25 cellular contexts compared by ENCODE assay signal in the genomic region with DNA sequence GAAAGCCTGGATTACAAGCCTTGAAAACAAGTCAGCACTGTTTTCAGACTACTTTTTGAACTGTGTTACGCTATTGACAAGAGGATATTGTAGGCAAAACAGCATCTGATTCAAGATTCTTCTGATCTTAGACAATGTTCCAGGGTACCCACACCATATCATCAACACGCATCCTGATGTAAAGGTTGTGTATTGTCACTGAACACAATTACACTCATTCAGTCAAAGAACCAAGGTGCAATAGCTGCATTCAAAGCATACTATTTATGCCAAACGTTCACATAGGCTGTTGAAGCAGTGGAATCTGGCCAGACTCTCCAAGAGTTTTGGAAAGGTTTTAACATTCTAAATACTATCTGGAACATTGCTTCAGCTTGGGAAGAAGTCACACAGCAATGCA.
"Had no signal": no experiment of that assay in that cellular context is flagged by ENCODE, and none has a peak within 500 bp of the region (broad histone marks: within the 10 kb centered on the region; RNA-seq: fewer than 3 reads in every experiment).

No MANE protein-coding gene starts in this region.

- H3K36me3 Mint-ChIP-seq: immature natural killer cell; natural killer cell treated with Interleukin-12 subunit alpha and Interleukin-12 subunit beta and Interleukin-15 and Interleukin-18, amount 100 ng/mL, for 72 hours; neural progenitor cell; stimulated activated effector memory CD8-positive, alpha-beta T cell treated with anti-CD3 and anti-CD28 coated beads, Interleukin-12 subunit alpha, Interleukin-12 subunit beta, amount 100 ng/mL, for 72 hours had no signal

- H3K27ac Mint-ChIP-seq: immature natural killer cell; natural killer cell treated with Interleukin-12 subunit alpha and Interleukin-12 subunit beta and Interleukin-15 and Interleukin-18, amount 100 ng/mL, for 72 hours; neural progenitor cell; progenitor cell of endocrine pancreas; stimulated activated effector memory CD8-positive, alpha-beta T cell treated with anti-CD3 and anti-CD28 coated beads, Interleukin-12 subunit alpha, Interleukin-12 subunit beta, amount 100 ng/mL, for 72 hours had no signal

- H3K4me3 Mint-ChIP-seq: immature natural killer cell; natural killer cell treated with Interleukin-12 subunit alpha and Interleukin-12 subunit beta and Interleukin-15 and Interleukin-18, amount 100 ng/mL, for 72 hours; neural progenitor cell; stimulated activated effector memory CD8-positive, alpha-beta T cell treated with anti-CD3 and anti-CD28 coated beads, Interleukin-12 subunit alpha, Interleukin-12 subunit beta, amount 100 ng/mL, for 72 hours; stimulated activated naive CD8-positive, alpha-beta T cell treated with anti-CD3 and anti-CD28 coated beads, Interleukin-15, Interleukin-2, amounts not matched to agents 100 ng/mL and 50 ng/mL, for 24 hours had no signal

- H3K4me2 ChIP-seq: neural progenitor cell, smooth muscle cell had no signal

- H3K27ac ChIP-seq: gastrocnemius medialis, heart right ventricle, left ventricle myocardium inferior, lower lobe of right lung, neural progenitor cell, ovary, testis, upper lobe of right lung had no signal

- H3K4me1 ChIP-seq: gastrocnemius medialis, heart right ventricle, left ventricle myocardium inferior, lower lobe of right lung, neural progenitor cell, testis, upper lobe of right lung had no signal

- H3K36me3 ChIP-seq: gastrocnemius medialis, heart right ventricle, left ventricle myocardium inferior, lower lobe of right lung, neural progenitor cell, ovary, tibial nerve, upper lobe of right lung had no signal

- H3K27me3 ChIP-seq: gastrocnemius medialis, neural progenitor cell, ovary, testis, tibial nerve, upper lobe of right lung had no signal

- DNase-seq: effector memory CD4-positive, alpha-beta T cell; gastrocnemius medialis; heart right ventricle; immature natural killer cell; kidney; left cardiac atrium; left ventricle myocardium inferior; lower lobe of right lung; mesenchymal stem cell; midbrain; nucleus accumbens; ovary; right cardiac atrium; stimulated activated CD4-positive, alpha-beta T cell treated with anti-CD3 and anti-CD28 coated beads, Interleukin-2, amount 100 ng/mL, for 48 hours; stimulated activated CD8-positive, alpha-beta memory T cell treated with anti-CD3 and anti-CD28 coated beads, Interleukin-4, amount 100 ng/mL, for 48 hours; testis; upper lobe of right lung had no signal

- H3K4me1 Mint-ChIP-seq: immature natural killer cell; neural progenitor cell; stimulated activated effector memory CD8-positive, alpha-beta T cell treated with anti-CD3 and anti-CD28 coated beads, Interleukin-12 subunit alpha, Interleukin-12 subunit beta, amount 100 ng/mL, for 72 hours had no signal

- H3K9ac ChIP-seq: neural progenitor cell had no signal

- H2AFZ ChIP-seq: neural progenitor cell had no signal

- H3K9me3 Mint-ChIP-seq: immature natural killer cell; natural killer cell treated with Interleukin-12 subunit alpha and Interleukin-12 subunit beta and Interleukin-15 and Interleukin-18, amount 100 ng/mL, for 72 hours; neural progenitor cell; stimulated activated effector memory CD8-positive, alpha-beta T cell treated with anti-CD3 and anti-CD28 coated beads, Interleukin-12 subunit alpha, Interleukin-12 subunit beta, amount 100 ng/mL, for 72 hours; stimulated activated naive CD8-positive, alpha-beta T cell treated with anti-CD3 and anti-CD28 coated beads, Interleukin-15, Interleukin-2, amounts not matched to agents 100 ng/mL and 50 ng/mL, for 24 hours had no signal

- H3K9me3 ChIP-seq: gastrocnemius medialis, heart right ventricle, left ventricle myocardium inferior, lower lobe of right lung, ovary, testis, tibial nerve, upper lobe of right lung had no signal

- ATAC-seq: esophagus mucosa; gastrocnemius medialis; heart right ventricle; left cardiac atrium; lower lobe of right lung; natural killer cell treated with Interleukin-12 subunit alpha and Interleukin-12 subunit beta and Interleukin-15 and Interleukin-18, amount 100 ng/mL, for 72 hours; right cardiac atrium; stimulated activated effector memory CD8-positive, alpha-beta T cell treated with anti-CD3 and anti-CD28 coated beads, Interleukin-12 subunit alpha, Interleukin-12 subunit beta, amount 100 ng/mL, for 72 hours; upper lobe of right lung had no signal

- H3K4me3 ChIP-seq: gastrocnemius medialis, heart right ventricle, left ventricle myocardium inferior, lower lobe of right lung, neural progenitor cell, ovary, smooth muscle cell, testis, tibial nerve, upper lobe of right lung had no signal
